ENCODE assay signal across 1 cellular context in the genomic region with DNA sequence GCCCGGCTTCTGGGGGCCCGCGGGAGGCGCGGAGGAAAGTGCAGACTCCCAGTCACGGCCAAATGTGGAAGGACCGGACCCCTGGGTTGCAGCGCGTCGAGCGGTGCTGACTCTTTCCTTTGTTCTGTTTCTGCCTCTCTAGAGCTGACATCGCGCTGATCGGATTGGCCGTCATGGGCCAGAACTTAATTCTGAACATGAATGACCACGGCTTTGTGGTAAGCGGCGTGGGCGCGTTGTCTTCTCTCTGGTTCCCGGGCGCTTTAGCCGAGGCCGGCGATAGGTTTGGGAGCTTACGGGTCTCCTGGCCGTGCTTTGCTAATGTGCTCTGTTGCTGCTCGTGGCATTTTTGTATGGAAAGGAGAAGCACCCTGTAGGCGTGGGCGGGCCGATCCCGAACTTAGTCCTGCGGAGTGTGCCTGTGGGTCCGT.
TF ChIP-seq lines count a peak whose summit lies in the region.

No MANE protein-coding gene starts in this region.

TF ChIP-seq in HEK293, 187 proteins besides CTCF, POLR2A, EP300 and RAD21 (continued from another document):
- TF ChIP-seq ZNF175 (tag by site-specific recombination; IDR thresholded peaks at IDR 0.05) (no peak), ZNF335 (tag by site-specific recombination; conservative IDR thresholded peaks at IDR 0.05) (peak; percentile 16; the same call in 1 of the 2 replicates), HOXC10 (CRISPR knock-in tag; IDR thresholded peaks at IDR 0.05) (no peak), EGR2 (tag by site-specific recombination; IDR thresholded peaks at IDR 0.05; ENCODE audit: low read depth) (peak; percentile 43; the same call in 1 of the 2 replicates), ZNF292 (tag by site-specific recombination; IDR thresholded peaks at IDR 0.05; ENCODE audit: borderline replicate concordance, low read depth) (no peak), ZFHX2 (tag by site-specific recombination; conservative IDR thresholded peaks at IDR 0.05) (peak; percentile 59), ZBTB8A (tag by site-specific recombination; IDR thresholded peaks at IDR 0.05) (no peak; the same call in 1 of the 2 replicates), KLF10 (tag by site-specific recombination; IDR thresholded peaks at IDR 0.05) (peak; percentile 17; the same call in 1 of the 2 replicates), ZNF423 (tag by site-specific recombination; IDR thresholded peaks at IDR 0.05) (no peak), ZBTB20 (tag by site-specific recombination; IDR thresholded peaks at IDR 0.05) (peak; percentile 72; the same call in 1 of the 2 replicates), ZNF514 (tag by site-specific recombination; IDR thresholded peaks at IDR 0.05) (no peak), ZNF23 (tag by site-specific recombination; IDR thresholded peaks at IDR 0.05; ENCODE audit: borderline replicate concordance) (no peak)
- TF ChIP-seq, protein P1, sequence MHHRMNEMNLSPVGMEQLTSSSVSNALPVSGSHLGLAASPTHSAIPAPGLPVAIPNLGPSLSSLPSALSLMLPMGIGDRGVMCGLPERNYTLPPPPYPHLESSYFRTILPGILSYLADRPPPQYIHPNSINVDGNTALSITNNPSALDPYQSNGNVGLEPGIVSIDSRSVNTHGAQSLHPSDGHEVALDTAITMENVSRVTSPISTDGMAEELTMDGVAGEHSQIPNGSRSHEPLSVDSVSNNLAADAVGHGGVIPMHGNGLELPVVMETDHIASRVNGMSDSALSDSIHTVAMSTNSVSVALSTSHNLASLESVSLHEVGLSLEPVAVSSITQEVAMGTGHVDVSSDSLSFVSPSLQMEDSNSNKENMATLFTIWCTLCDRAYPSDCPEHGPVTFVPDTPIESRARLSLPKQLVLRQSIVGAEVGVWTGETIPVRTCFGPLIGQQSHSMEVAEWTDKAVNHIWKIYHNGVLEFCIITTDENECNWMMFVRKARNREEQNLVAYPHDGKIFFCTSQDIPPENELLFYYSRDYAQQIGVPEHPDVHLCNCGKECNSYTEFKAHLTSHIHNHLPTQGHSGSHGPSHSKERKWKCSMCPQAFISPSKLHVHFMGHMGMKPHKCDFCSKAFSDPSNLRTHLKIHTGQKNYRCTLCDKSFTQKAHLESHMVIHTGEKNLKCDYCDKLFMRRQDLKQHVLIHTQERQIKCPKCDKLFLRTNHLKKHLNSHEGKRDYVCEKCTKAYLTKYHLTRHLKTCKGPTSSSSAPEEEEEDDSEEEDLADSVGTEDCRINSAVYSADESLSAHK (tag by site-specific recombination; IDR thresholded peaks at IDR 0.05): no peak
- TF ChIP-seq, protein P2, sequence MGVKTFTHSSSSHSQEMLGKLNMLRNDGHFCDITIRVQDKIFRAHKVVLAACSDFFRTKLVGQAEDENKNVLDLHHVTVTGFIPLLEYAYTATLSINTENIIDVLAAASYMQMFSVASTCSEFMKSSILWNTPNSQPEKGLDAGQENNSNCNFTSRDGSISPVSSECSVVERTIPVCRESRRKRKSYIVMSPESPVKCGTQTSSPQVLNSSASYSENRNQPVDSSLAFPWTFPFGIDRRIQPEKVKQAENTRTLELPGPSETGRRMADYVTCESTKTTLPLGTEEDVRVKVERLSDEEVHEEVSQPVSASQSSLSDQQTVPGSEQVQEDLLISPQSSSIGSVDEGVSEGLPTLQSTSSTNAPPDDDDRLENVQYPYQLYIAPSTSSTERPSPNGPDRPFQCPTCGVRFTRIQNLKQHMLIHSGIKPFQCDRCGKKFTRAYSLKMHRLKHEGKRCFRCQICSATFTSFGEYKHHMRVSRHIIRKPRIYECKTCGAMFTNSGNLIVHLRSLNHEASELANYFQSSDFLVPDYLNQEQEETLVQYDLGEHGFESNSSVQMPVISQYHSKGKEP (tag by site-specific recombination; IDR thresholded peaks at IDR 0.05): no peak
- TF ChIP-seq, protein P3, sequence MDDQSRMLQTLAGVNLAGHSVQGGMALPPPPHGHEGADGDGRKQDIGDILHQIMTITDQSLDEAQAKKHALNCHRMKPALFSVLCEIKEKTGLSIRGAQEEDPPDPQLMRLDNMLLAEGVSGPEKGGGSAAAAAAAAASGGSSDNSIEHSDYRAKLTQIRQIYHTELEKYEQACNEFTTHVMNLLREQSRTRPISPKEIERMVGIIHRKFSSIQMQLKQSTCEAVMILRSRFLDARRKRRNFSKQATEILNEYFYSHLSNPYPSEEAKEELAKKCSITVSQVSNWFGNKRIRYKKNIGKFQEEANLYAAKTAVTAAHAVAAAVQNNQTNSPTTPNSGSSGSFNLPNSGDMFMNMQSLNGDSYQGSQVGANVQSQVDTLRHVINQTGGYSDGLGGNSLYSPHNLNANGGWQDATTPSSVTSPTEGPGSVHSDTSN (CRISPR knock-in tag; IDR thresholded peaks at IDR 0.05): no peak
